ENCODE assay signal across 9 cellular contexts in the genomic region with DNA sequence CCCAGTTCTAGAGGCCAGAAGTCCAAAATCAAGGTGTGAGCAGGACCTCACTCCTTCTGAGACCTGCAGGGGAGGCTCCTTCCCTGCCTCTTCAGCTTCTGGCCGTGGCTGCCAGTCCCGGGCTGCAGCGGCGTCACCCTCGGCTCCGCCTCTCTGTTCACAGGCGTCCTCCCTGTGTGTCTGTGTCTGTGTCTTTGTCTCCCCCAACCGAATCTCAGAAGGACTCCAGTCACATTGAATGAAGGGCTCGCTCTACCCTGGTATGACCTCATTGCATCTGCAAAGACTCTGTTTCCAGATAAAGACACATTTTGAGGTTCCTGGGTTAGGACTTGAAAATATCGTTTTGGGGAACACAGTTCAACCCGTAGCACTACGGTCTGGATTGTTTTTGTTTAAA. TPM values are rescaled to one million over a fixed set of nuclear protein-coding genes. Genes with fewer than 3 reads are reported as not detected.
DNase-seq lines count a peak whose midpoint lies in the region; ATAC-seq, FAIRE-seq and TF ChIP-seq lines count a peak whose summit lies in the region.
"Had no signal": no experiment of that assay in that cellular context is flagged by ENCODE, and none has a peak within 500 bp of the region (broad histone marks: within the 10 kb centered on the region; RNA-seq: fewer than 3 reads in every experiment).

No MANE protein-coding gene starts in this region.

- H3K9me3 ChIP-seq in A549 (no peaks in the 10 kb centered on the region), mucosa of descending colon (no peaks in the 10 kb centered on the region)
- H3K9me3 ChIP-seq: thoracic aorta had no signal

- peaks cover 5% of the 10 kb centered on the region in 2 donors for H3K4me1 Mint-ChIP-seq in effector memory CD8-positive, alpha-beta T cell (ENCODE audit: low read depth in 2 of 2)

- peaks cover 59 to 65% of the 10 kb centered on the region in 2 donors for H3K27me3 Mint-ChIP-seq in effector memory CD8-positive, alpha-beta T cell

- no peaks in the 10 kb centered on the region for H3K36me3 Mint-ChIP-seq in effector memory CD8-positive, alpha-beta T cell (ENCODE audit: insufficient read depth)

- POLR2A ChIA-PET in A549 (lab: Yijun Ruan, JAX), result no interaction called here

- intact Hi-C loops in mucosa of descending colon (cut with DNase I, micrococcal nuclease), result no loop called here

- H3K4me2 ChIP-seq in A549, result peak overlapping the region; percentile 57

- WGBS in A549 (ENCODE audit: missing lambda C conversion rate), result 9% methylated on average over 12 of the region's 12 CpGs

- no peak overlapping the region for H3K27ac Mint-ChIP-seq in effector memory CD8-positive, alpha-beta T cell

- H3K4me1 ChIP-seq in A549 (no peaks in the 10 kb centered on the region), mucosa of descending colon (ENCODE audit: low read depth) (no peaks in the 10 kb centered on the region)

- no peaks in the 10 kb centered on the region for H3K9me3 Mint-ChIP-seq in effector memory CD8-positive, alpha-beta T cell

- CTCF ChIA-PET in A549 (lab: Yijun Ruan, JAX), result interaction anchor here (0.6 to 1.2 kb wide), 2 partner anchors 56 to 58 kb away, joined by 3 to 4 read pairs; no protein-coding TSS in a partner anchor

- FAIRE-seq in A549 (lab: Jason Lieb, UNC), result peak; percentile 65

- no peak overlapping the region for H3K27ac ChIP-seq in A549
- H3K27ac ChIP-seq: thoracic aorta had no signal

- H3K4me3 ChIP-seq in A549, result no peak overlapping the region
- H3K4me3 ChIP-seq in mucosa of descending colon, result no peak overlapping the region
- H3K4me3 ChIP-seq: thoracic aorta had no signal

- TF ChIP-seq POLR2A in A549 (IDR thresholded peaks at IDR 0.05; ENCODE audit: low read length), result no peak

- peak; percentile 99 for ATAC-seq in A549
- peak; percentile 66 for ATAC-seq in GM18858 (IDR thresholded peaks at IDR 0.05; ENCODE audit: unreplicated experiment)
- ATAC-seq in effector memory CD8-positive, alpha-beta T cell (replicated peaks), result peak; percentile 96
- ATAC-seq in mucosa of descending colon, result peak; percentile 85

- DNase-seq in A549 (ENCODE audit: low read depth in 1 of 2, low spot score in 1 of 2), result peak; percentile 66 to 81
- peak; percentile 15 for DNase-seq in NCI-H1694 (lab: John Stamatoyannopoulos, UW)
- DNase-seq in activated CD4-positive, alpha-beta T cell treated with anti-CD3 and anti-CD28 coated beads for 1 hour, result peak; percentile 27
- DNase-seq in effector memory CD8-positive, alpha-beta T cell, result peak; percentile 5 to 37 (median 17)
- peak; percentile 46 to 56 (median 54) for DNase-seq in mucosa of descending colon
- peak; percentile 49 for DNase-seq in superior temporal gyrus (ENCODE audit: extremely low spot score)
- DNase-seq in T1000 (lab: John Stamatoyannopoulos, UW), result no peak

- no peak overlapping the region for H3K4me3 Mint-ChIP-seq in effector memory CD8-positive, alpha-beta T cell

- TF ChIP-seq RAD21 in A549 (conservative IDR thresholded peaks at IDR 0.05 in 1 of 2, IDR thresholded peaks at IDR 0.05 in 1 of 2), result peak; percentile 57 to 69

- H3K36me3 ChIP-seq in mucosa of descending colon (ENCODE audit: low read depth), result no peaks in the 10 kb centered on the region
- H3K36me3 ChIP-seq: thoracic aorta had no signal

- peak; percentile 46 for TF ChIP-seq CTCF in A549 (IDR thresholded peaks at IDR 0.05)
- TF ChIP-seq CTCF in mucosa of descending colon (IDR thresholded peaks at IDR 0.05), result no peak

- TF ChIP-seq EP300 in A549 (IDR thresholded peaks at IDR 0.05), result no peak

TF ChIP-seq in A549, 52 proteins besides CTCF, POLR2A, EP300 and RAD21:
- TF ChIP-seq JUN (IDR thresholded peaks at IDR 0.05) (no peak), RFX5 (IDR thresholded peaks at IDR 0.05) (no peak), RCOR1 (IDR thresholded peaks at IDR 0.05; ENCODE audit: low read depth, low read length) (no peak), CHD2 (IDR thresholded peaks at IDR 0.05; ENCODE audit: low read length, partially characterized antibody) (no peak), SMC3 (IDR thresholded peaks at IDR 0.05) (peak; percentile 49; the same call in 2 of the 3 replicates), MYC (IDR thresholded peaks at IDR 0.05; ENCODE audit: borderline replicate concordance, low read length) (no peak), CBX2 (IDR thresholded peaks at IDR 0.05; ENCODE audit: borderline replicate concordance, low read depth) (no peak)

RNA-seq across cellular contexts. Expression of gene GALNT11, which starts 33.1 kb away (rescaled TPM):
- 40.2 and 44.3 TPM in 2 replicates for polyA plus RNA-seq in A549 (2011; rRNA removed)
- 28.2 and 30.2 TPM in 2 replicates for polyA plus RNA-seq in A549 (2012; cell fraction: cytosol; rRNA removed)
- polyA plus RNA-seq in A549 (2012; cell fraction: nucleus; rRNA removed), result 17.6 and 31.1 TPM in 2 replicates
- 24.6 to 27.4 TPM (median 25.7 TPM) in 3 replicates for polyA plus RNA-seq in A549 (2017; fragmentation: RNase III; extraction: RNeasy Plus Mini Kit Qiagen cat#74134 plus additional on column Dnase treatment)
- polyA minus RNA-seq in A549 (2011; rRNA and poly(A)+ RNA removed), result 15.0 and 16.3 TPM in 2 replicates
- 10 to 100 TPM; 16.2 to 29.3 (median 21.9) TPM for total RNA-seq in mucosa of descending colon

RNA-seq across cellular contexts. Expression of gene GALNTL5, which starts 36.1 kb away (rescaled TPM):
- not detected in 2 replicates for polyA plus RNA-seq in A549 (2011; rRNA removed)
- not detected in 2 replicates for polyA plus RNA-seq in A549 (2012; cell fraction: cytosol; rRNA removed)
- not detected in 2 replicates for polyA plus RNA-seq in A549 (2012; cell fraction: nucleus; rRNA removed)
- polyA plus RNA-seq in A549 (2017; fragmentation: RNase III; extraction: RNeasy Plus Mini Kit Qiagen cat#74134 plus additional on column Dnase treatment), result not detected in 3 replicates
- not detected in 2 replicates for polyA minus RNA-seq in A549 (2011; rRNA and poly(A)+ RNA removed)
- not detected for total RNA-seq in mucosa of descending colon
- total RNA-seq: thoracic aorta had no signal
